ENCODE assay signal across 19 cellular contexts in genomic region chr15:71386005-71386404, GRCh38.
"Had no signal": no experiment of that assay in that cellular context is flagged by ENCODE, and none has a peak within 500 bp of the region (broad histone marks: within the 10 kb centered on the region; RNA-seq: fewer than 3 reads in every experiment).

No MANE protein-coding gene starts in this region.

- H3K36me3 ChIP-seq: gastrocnemius medialis, heart left ventricle, sigmoid colon, spleen, upper lobe of right lung had no signal

- H3K27ac ChIP-seq: parathyroid adenoma, sigmoid colon, spleen, upper lobe of right lung had no signal

- ATAC-seq: activated naive CD8-positive, alpha-beta T cell treated with anti-CD3 and anti-CD28 coated beads, Interleukin-2, amount 50 U/mL, for 24 hours; activated T-cell treated with anti-CD3 and anti-CD28 coated beads, Interleukin-2, amount 50 U/mL, for 4 hours; naive thymus-derived CD8-positive, alpha-beta T cell; stimulated activated memory B cell treated with anti-CD40 and anti-IgM and Interleukin-4, amounts not matched to agents 10 μg/mL and 1 μg/mL and 100 μg/mL, for 72 hours; T-cell had no signal

- H3K27me3 ChIP-seq: gastrocnemius medialis, heart left ventricle, sigmoid colon, testis, upper lobe of right lung had no signal

- DNase-seq: activated CD4-positive, alpha-beta T cell treated with anti-CD3 and anti-CD28 coated beads, Interleukin-2, amount 50 U/mL, for 1 hour; activated CD8-positive, alpha-beta memory T cell treated with anti-CD3 and anti-CD28 coated beads, Interleukin-2, amount 50 U/mL, for 4 hours; activated naive CD4-positive, alpha-beta T cell treated with anti-CD3 and anti-CD28 coated beads, Interleukin-2, amount 10 ng/mL, durations not matched to agents 7 days and 5 days; activated naive CD8-positive, alpha-beta T cell treated with anti-CD3 and anti-CD28 coated beads, Interleukin-2, amount 50 U/mL, for 24 hours; activated T-cell treated with anti-CD3 and anti-CD28 coated beads, Interleukin-2, amount 50 U/mL, for 4 hours; aorta; cerebellar nuclear complex; effector CD4-positive, alpha-beta T cell; gastrocnemius medialis; heart left ventricle; sigmoid colon; spleen; stimulated activated CD4-positive, alpha-beta T cell treated with anti-CD3 and anti-CD28 coated beads, Interleukin-4, amount 100 ng/mL, for 4 hours; T-cell; testis; upper lobe of right lung had no signal

- H3K9me3 ChIP-seq: gastrocnemius medialis, heart left ventricle, sigmoid colon, spleen, testis, upper lobe of right lung had no signal

- H3K4me1 ChIP-seq: parathyroid adenoma, spleen, testis had no signal

- H3K4me3 ChIP-seq: gastrocnemius medialis, heart left ventricle, sigmoid colon, spleen, testis, upper lobe of right lung had no signal
